Comparison of ENCODE assay signal across 2 cellular contexts in the genomic region with DNA sequence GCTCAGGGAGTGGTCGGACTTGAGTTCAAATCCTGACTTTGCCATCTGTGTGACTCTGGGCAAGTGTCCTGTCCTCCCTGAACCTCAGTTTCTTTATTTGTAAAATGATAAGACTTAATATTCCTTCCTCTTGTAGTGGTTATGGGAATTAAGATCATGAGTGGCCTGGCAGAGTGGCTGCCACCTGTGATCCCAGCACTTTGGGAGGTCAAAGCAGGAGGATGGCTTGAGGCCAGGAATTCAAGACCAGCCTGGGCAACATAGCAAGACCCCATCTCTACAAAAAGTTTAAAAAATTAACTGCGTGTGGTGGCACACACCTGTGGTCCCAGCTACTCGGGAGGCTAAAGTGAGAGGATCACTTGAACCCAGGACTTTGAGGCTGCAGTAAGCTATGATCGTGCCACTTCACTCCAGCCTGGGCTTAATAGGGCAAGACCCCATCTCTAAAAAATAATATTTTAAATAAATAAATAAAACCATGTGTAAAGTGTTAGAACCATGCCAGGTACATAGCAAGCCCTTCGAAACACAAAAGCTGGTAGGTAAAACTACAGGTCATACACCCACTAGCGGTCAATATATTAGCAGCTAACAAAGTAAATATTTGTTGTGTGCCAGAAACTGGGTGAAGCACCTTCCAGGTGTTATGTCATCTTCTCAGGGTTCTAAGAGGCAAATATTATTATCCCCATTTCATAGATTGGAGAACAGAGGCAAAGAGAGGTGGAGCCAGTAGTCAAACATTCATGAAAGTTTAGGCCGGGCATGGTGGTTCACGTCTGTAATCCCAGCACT.
A peak's percentile ranks its signal among the peaks of the same experiment; 100 is the strongest.
TF ChIP-seq lines count a peak whose summit lies in the region.

No MANE protein-coding gene starts in this region.

TF ChIP-seq in HEK293, 187 proteins besides CTCF, POLR2A, EP300 and RAD21:
- TF ChIP-seq ATF2 (tag by site-specific recombination; IDR thresholded peaks at IDR 0.05; ENCODE audit: low read depth), result no peak
- TF ChIP-seq ZNF121 (tag by site-specific recombination; IDR thresholded peaks at IDR 0.05), result peak; percentile 65

TF ChIP-seq in HepG2, 621 proteins besides CTCF, POLR2A, EP300 and RAD21:
- TF ChIP-seq HIVEP1 (CRISPR knock-in tag; IDR thresholded peaks at IDR 0.05) (no peak), ZNF629 (CRISPR knock-in tag; conservative IDR thresholded peaks at IDR 0.05) (peak; percentile 66)
